Comparison of ENCODE assay signal across 10 cellular contexts in the genomic region with DNA sequence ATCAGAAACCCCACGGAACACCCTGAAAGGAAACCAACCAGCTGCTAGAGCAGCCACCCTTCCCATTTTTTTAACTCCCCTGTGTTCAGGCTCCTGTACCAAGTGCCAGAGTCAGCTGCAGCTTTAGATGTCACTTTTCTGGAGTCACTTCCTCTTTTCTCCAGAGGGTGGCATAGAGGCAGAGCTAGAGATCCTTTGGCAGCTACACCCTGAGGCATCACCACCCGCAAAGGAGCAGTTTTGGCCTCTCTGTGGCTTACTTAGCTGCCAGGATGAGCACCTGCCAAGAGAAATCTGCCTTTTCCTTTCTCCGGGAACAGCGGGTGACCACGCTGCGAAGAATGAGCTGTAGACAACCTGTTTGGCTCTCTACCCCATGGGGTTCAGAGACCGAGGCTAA. TPM values are rescaled to one million over a fixed set of nuclear protein-coding genes. Genes with fewer than 3 reads are reported as not detected.
DNase-seq lines count a peak whose midpoint lies in the region; ATAC-seq and TF ChIP-seq lines count a peak whose summit lies in the region.
"Had no signal": no experiment of that assay in that cellular context is flagged by ENCODE, and none has a peak within 500 bp of the region (broad histone marks: within the 10 kb centered on the region; RNA-seq: fewer than 3 reads in every experiment).

No MANE protein-coding gene starts in this region.

- H3K27me3 Mint-ChIP-seq in MCF 10A (ENCODE audit: insufficient read depth, unreplicated experiment) (peaks cover 61% of the 10 kb centered on the region), nephron (ENCODE audit: low read depth) (peaks cover 3% of the 10 kb centered on the region)
- H3K27me3 Mint-ChIP-seq in activated CD4-positive, alpha-beta memory T cell treated with anti-CD3 and anti-CD28 coated beads, Interleukin-2, amount 10 ng/mL, durations not matched to agents 7 days and 5 days, result no peaks in the 10 kb centered on the region

- POLR2A ChIA-PET in MCF 10A (lab: Yijun Ruan, JAX), result interaction anchor here (0.6 to 2.0 kb wide), 6 partner anchors 10 to 391 kb away, joined by 3 to 6 read pairs (median 4); no protein-coding TSS in a partner anchor
- POLR2A ChIA-PET in activated CD4-positive, alpha-beta memory T cell treated with anti-CD3 and anti-CD28 coated beads, Interleukin-2, amount 10 ng/mL, durations not matched to agents 7 days and 5 days (lab: Charles Lee), result no interaction called here

- TF ChIP-seq CTCF in MCF 10A (IDR thresholded peaks at IDR 0.05; ENCODE audit: unreplicated experiment) (peak; percentile 44), nephron (IDR thresholded peaks at IDR 0.05; ENCODE audit: unreplicated experiment in 3 of 3) (peak; percentile 38 to 50 (median 44))

- H3K4me1 Mint-ChIP-seq in MCF 10A (ENCODE audit: insufficient read depth, unreplicated experiment), result peaks cover 9% of the 10 kb centered on the region
- peaks cover 7% of the 10 kb centered on the region for H3K4me1 Mint-ChIP-seq in nephron
- H3K4me1 Mint-ChIP-seq in activated CD4-positive, alpha-beta memory T cell treated with anti-CD3 and anti-CD28 coated beads, Interleukin-2, amount 10 ng/mL, durations not matched to agents 7 days and 5 days, result no peaks in the 10 kb centered on the region

- H3K36me3 Mint-ChIP-seq in MCF 10A (ENCODE audit: insufficient read depth, unreplicated experiment) (no peaks in the 10 kb centered on the region), nephron (ENCODE audit: low read depth) (no peaks in the 10 kb centered on the region)
- no peaks in the 10 kb centered on the region for H3K36me3 Mint-ChIP-seq in activated CD4-positive, alpha-beta memory T cell treated with anti-CD3 and anti-CD28 coated beads, Interleukin-2, amount 10 ng/mL, durations not matched to agents 7 days and 5 days (ENCODE audit: low read depth)

- intact Hi-C loops in MCF 10A (cut with micrococcal nuclease), result loop anchor here (1.0 to 2.0 kb wide), 2 partner anchors 139 to 247 kb away; no protein-coding TSS in a partner anchor

- BruUV-seq in MCF 10A (replicated peaks; lab: Mats Ljungman, UMichigan), result no TSS peak

- DNase-seq in SIG-M5 treated with dmso at 0.1 percent for 504 hours (lab: John Stamatoyannopoulos, UW; ENCODE audit: unreplicated experiment) (peak; percentile 20), SIG-M5 (lab: John Stamatoyannopoulos, UW) (no peak), NCI-H1436 treated with DMSO at 0.1 percent for 48 hours (lab: John Stamatoyannopoulos, UW) (peak; percentile 1), MCF 10A (ENCODE audit: unreplicated experiment) (peak; percentile 67)
- no peak for DNase-seq in activated CD4-positive, alpha-beta memory T cell treated with anti-CD3 and anti-CD28 coated beads, Interleukin-2, amount 10 ng/mL, durations not matched to agents 7 days and 5 days

- no peak for ATAC-seq in HG03342 (IDR thresholded peaks at IDR 0.05; ENCODE audit: unreplicated experiment)
- no peak for ATAC-seq in HG03097 (IDR thresholded peaks at IDR 0.05; ENCODE audit: low FRiP score, unreplicated experiment)

- H3K27ac Mint-ChIP-seq in MCF 10A (ENCODE audit: low read depth, unreplicated experiment), result no peak overlapping the region
- no peak overlapping the region for H3K27ac Mint-ChIP-seq in nephron
- H3K27ac Mint-ChIP-seq in activated CD4-positive, alpha-beta memory T cell treated with anti-CD3 and anti-CD28 coated beads, Interleukin-2, amount 10 ng/mL, durations not matched to agents 7 days and 5 days, result no peak overlapping the region

- CTCF ChIA-PET in MCF 10A (lab: Yijun Ruan, JAX), result interaction anchor here (0.5 to 5.5 kb wide), 43 partner anchors 11 to 679 kb away, joined by 3 to 57 read pairs (median 3); a partner anchor contains a TSS
- CTCF ChIA-PET in activated CD4-positive, alpha-beta memory T cell treated with anti-CD3 and anti-CD28 coated beads, Interleukin-2, amount 10 ng/mL, durations not matched to agents 7 days and 5 days (lab: Charles Lee), result interaction anchor here (1.8 to 1.9 kb wide), 2 partner anchors 19 to 391 kb away, joined by 5 to 6 read pairs; no protein-coding TSS in a partner anchor

- H3K9me3 Mint-ChIP-seq in MCF 10A (ENCODE audit: unreplicated experiment), result no peaks in the 10 kb centered on the region
- H3K9me3 Mint-ChIP-seq in nephron, result no peaks in the 10 kb centered on the region
- no peaks in the 10 kb centered on the region for H3K9me3 Mint-ChIP-seq in activated CD4-positive, alpha-beta memory T cell treated with anti-CD3 and anti-CD28 coated beads, Interleukin-2, amount 10 ng/mL, durations not matched to agents 7 days and 5 days

- H3K4me3 Mint-ChIP-seq in MCF 10A (ENCODE audit: unreplicated experiment) (no peak overlapping the region), nephron (no peak overlapping the region)
- H3K4me3 Mint-ChIP-seq in activated CD4-positive, alpha-beta memory T cell treated with anti-CD3 and anti-CD28 coated beads, Interleukin-2, amount 10 ng/mL, durations not matched to agents 7 days and 5 days, result no peak overlapping the region

RNA-seq across cellular contexts. Expression of a gene that starts 58.0 kb away (rescaled TPM):
- total RNA-seq in MCF 10A (2022), result not detected in 2 replicates
- total RNA-seq in activated CD4-positive, alpha-beta memory T cell treated with anti-CD3 and anti-CD28 coated beads, Interleukin-2, amount 10 ng/mL, durations not matched to agents 7 days and 5 days, result not detected
- total RNA-seq: lung microvascular endothelial cell; T-helper 2 cell treated with Interferon-gamma antibody and Interleukin-4, amounts not matched to agents 100 ng/mL and 5 ng/mL, for 36 hours had no signal

Comparison
In these comparisons a context has a peak if more than half of its experiments do, and no peak if none do; other contexts are left out.
1. DNase-seq: peak in SIG-M5 treated with dmso at 0.1 percent for 504 hours (single experiment), NCI-H1436 treated with DMSO at 0.1 percent for 48 hours (single experiment) and MCF 10A (single experiment); none in SIG-M5 (single experiment) and activated CD4-positive, alpha-beta memory T cell treated with anti-CD3 and anti-CD28 coated beads, Interleukin-2, amount 10 ng/mL, durations not matched to agents 7 days and 5 days (single experiment).